ENCODE assay signal across 10 cellular contexts in the genomic region with DNA sequence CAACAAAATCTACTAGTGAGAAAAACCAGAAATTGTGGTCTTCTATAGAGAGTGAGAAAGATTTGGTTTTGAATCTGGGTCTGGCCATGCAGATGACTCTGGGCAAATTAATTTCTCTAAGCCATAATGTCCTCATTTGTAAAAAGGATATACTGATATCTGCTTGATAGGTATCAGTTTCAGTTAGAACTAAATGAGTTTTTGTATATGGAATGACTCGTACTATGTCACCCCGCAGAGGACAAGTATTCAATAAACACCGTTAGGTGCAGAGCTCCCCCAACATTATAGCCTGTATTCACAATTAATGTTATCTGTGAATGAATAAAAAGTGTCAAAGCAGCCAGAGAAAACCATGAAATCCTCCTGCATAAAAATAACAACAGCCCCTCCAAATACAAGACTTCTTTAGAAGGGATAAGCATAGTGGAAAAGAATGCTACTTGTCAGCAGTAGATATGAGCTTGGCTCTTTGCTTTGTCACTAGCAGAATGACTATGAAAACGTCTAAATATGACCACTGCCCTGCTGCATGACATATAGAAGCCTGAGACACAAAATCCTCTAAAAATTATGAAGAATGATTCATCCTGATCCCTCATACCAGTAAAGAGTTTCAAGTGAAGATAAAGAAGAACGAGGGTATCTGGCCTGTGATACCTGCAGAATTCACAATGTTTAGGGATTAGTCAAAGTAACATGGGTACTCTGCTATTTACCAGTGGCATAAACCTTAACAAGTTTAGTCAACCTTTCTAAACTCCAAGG. TPM values are rescaled to one million over a fixed set of nuclear protein-coding genes. Genes with fewer than 3 reads are reported as not detected.
DNase-seq lines count a peak whose midpoint lies in the region; FAIRE-seq and TF ChIP-seq lines count a peak whose summit lies in the region.
"Had no signal": no experiment of that assay in that cellular context is flagged by ENCODE, and none has a peak within 500 bp of the region (broad histone marks: within the 10 kb centered on the region; RNA-seq: fewer than 3 reads in every experiment).

No MANE protein-coding gene starts in this region.

- no peak overlapping the region for H3K27ac ChIP-seq in ascending aorta
- H3K27ac ChIP-seq in esophagus muscularis mucosa (replicated peaks in 1 of 4): no peak overlapping the region
- H3K27ac ChIP-seq: ovary had no signal

- no peaks in the 10 kb centered on the region for H3K9me3 Mint-ChIP-seq in T-helper 2 cell treated with Interferon-gamma antibody and Interleukin-4, amounts not matched to agents 5 μg/mL and 100 μg/mL, for 36 hours

- TF ChIP-seq CTCF in ascending aorta (IDR thresholded peaks at IDR 0.05) (no peak), esophagus muscularis mucosa (IDR thresholded peaks at IDR 0.05) (no peak)

- DNase-seq in GM12892 (ENCODE audit: insufficient read length) (no peak), HCEC 1CT (peak; percentile 44), hepatic stellate cell (ENCODE audit: low spot score) (peak; percentile 44), ascending aorta (ENCODE audit: low spot score in 2 of 2) (no peak), SW480 (ENCODE audit: low spot score) (no peak), esophagus muscularis mucosa (ENCODE audit: extremely low spot score) (no peak), KG1 (lab: John Stamatoyannopoulos, UW) (no peak)
- DNase-seq in T-helper 2 cell treated with Interferon-gamma antibody and Interleukin-4, amounts not matched to agents 5 μg/mL and 100 μg/mL, for 36 hours (ENCODE audit: low spot score): peak; percentile 22
- DNase-seq: effector CD4-positive, alpha-beta T cell; ovary had no signal

- TF ChIP-seq POLR2A in GM12892 (IDR thresholded peaks at IDR 0.05; ENCODE audit: low read depth, low read length) (no peak), esophagus muscularis mucosa (IDR thresholded peaks at IDR 0.05; ENCODE audit: low read depth) (no peak)

- H3K36me3 ChIP-seq in ascending aorta: no peaks in the 10 kb centered on the region
- H3K36me3 ChIP-seq in esophagus muscularis mucosa: no peaks in the 10 kb centered on the region
- H3K36me3 ChIP-seq: ovary had no signal

- H3K9me3 ChIP-seq in ascending aorta: no peaks in the 10 kb centered on the region
- H3K9me3 ChIP-seq in esophagus muscularis mucosa: no peaks in the 10 kb centered on the region
- H3K9me3 ChIP-seq: ovary had no signal

- peak; percentile 77 for FAIRE-seq in GM12892 (lab: Jason Lieb, UNC)

- H3K27me3 ChIP-seq in ascending aorta (no peaks in the 10 kb centered on the region), esophagus muscularis mucosa (no peaks in the 10 kb centered on the region)
- H3K27me3 ChIP-seq: ovary had no signal

- H3K27me3 Mint-ChIP-seq in T-helper 2 cell treated with Interferon-gamma antibody and Interleukin-4, amounts not matched to agents 5 μg/mL and 100 μg/mL, for 36 hours (ENCODE audit: low read depth): no peaks in the 10 kb centered on the region

- H3K4me1 ChIP-seq in ascending aorta (peaks cover 6 to 41% of the 10 kb centered on the region in 2 donors), esophagus muscularis mucosa (peaks cover 39 to 79% (median 70%) of the 10 kb centered on the region in 4 donors)

- H3K4me3 Mint-ChIP-seq in T-helper 2 cell treated with Interferon-gamma antibody and Interleukin-4, amounts not matched to agents 5 μg/mL and 100 μg/mL, for 36 hours: no peak overlapping the region

- H3K4me1 Mint-ChIP-seq in T-helper 2 cell treated with Interferon-gamma antibody and Interleukin-4, amounts not matched to agents 5 μg/mL and 100 μg/mL, for 36 hours (ENCODE audit: low read depth): peaks cover 22% of the 10 kb centered on the region

- 87% methylated on average over 5 of the region's 5 CpGs for whole genome bisulfite sequencing in esophagus muscularis mucosa

- no peak overlapping the region for H3K4me3 ChIP-seq in ascending aorta
- H3K4me3 ChIP-seq in esophagus muscularis mucosa: no peak overlapping the region
- H3K4me3 ChIP-seq: ovary had no signal

- no peaks in the 10 kb centered on the region for H3K36me3 Mint-ChIP-seq in T-helper 2 cell treated with Interferon-gamma antibody and Interleukin-4, amounts not matched to agents 5 μg/mL and 100 μg/mL, for 36 hours (ENCODE audit: low read depth)

- H3K27ac Mint-ChIP-seq in T-helper 2 cell treated with Interferon-gamma antibody and Interleukin-4, amounts not matched to agents 5 μg/mL and 100 μg/mL, for 36 hours: no peak overlapping the region

- no peak for TF ChIP-seq EP300 in esophagus muscularis mucosa (IDR thresholded peaks at IDR 0.05)

- intact Hi-C loops in ascending aorta (cut with DNase I) (no loop called here), esophagus muscularis mucosa (cut with DNase I) (no loop called here)

RNA-seq across cellular contexts. Expression of gene SCAF4, which starts 17.8 kb away (rescaled TPM):
- polyA plus RNA-seq in GM12892 (2012; ENCODE audit: missing spikeins): 16.6 TPM
- total RNA-seq in ascending aorta (31.2 TPM), esophagus muscularis mucosa (10 to 100 TPM; 12.1 to 18.8 (median 15.2) TPM)

RNA-seq across cellular contexts. Expression of gene SOD1, which starts 54.7 kb away (rescaled TPM):
- 264 TPM for polyA plus RNA-seq in GM12892 (2012; ENCODE audit: missing spikeins)
- total RNA-seq in ascending aorta: 87.7 TPM
- total RNA-seq in esophagus muscularis mucosa: 100 to 1,000 TPM; 185 to 258 (median 222) TPM

Comparison
In these comparisons a context has a peak if more than half of its experiments do, and no peak if none do; other contexts are left out.
1. DNase-seq: peak in HCEC 1CT (single experiment), T-helper 2 cell treated with Interferon-gamma antibody and Interleukin-4, amounts not matched to agents 5 μg/mL and 100 μg/mL, for 36 hours (single experiment) and hepatic stellate cell (single experiment); none in GM12892 (single experiment), ascending aorta (0 of 2), SW480 (single experiment), esophagus muscularis mucosa (single experiment) and KG1 (single experiment).